In the genomic region with DNA sequence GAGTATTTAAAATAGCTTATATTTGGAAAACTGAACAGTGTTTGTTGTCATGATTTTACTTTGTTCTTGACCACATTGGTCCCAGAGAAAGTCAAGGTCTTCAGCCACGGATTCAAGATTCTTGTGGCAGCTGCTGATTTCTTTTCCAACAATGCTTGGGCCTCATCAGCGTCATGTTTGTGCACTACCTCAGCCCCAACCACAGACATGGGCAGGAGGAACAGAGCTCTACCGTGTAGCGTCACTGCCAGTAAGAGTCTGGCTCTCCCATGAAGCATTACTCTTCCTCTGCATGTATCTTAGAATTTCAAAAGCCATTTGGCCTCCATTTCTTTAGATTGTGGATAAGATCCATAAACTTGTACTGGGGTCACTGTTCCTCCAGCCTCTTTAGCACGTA, we compare ENCODE assay signal across 20 cellular contexts. TPM values are rescaled to one million over a fixed set of nuclear protein-coding genes. Genes with fewer than 3 reads are reported as not detected.
"Had no signal": no experiment of that assay in that cellular context is flagged by ENCODE, and none has a peak within 500 bp of the region (broad histone marks: within the 10 kb centered on the region; RNA-seq: fewer than 3 reads in every experiment).

No MANE protein-coding gene starts in this region.

RNA-seq across cellular contexts. Expression of gene PRDM7, which starts 23.1 kb away (rescaled TPM):
- total RNA-seq: activated CD4-positive, alpha-beta memory T cell treated with anti-CD3 and anti-CD28 coated beads, Interleukin-2, amount 10 ng/mL, durations not matched to agents 7 days and 5 days; activated CD4-positive, alpha-beta T cell treated with anti-CD3 and anti-CD28 coated beads for 36 hours; activated CD4-positive, alpha-beta T cell treated with anti-CD3 and anti-CD28 coated beads, Interleukin-2, amount 10 ng/mL, durations not matched to agents 7 days and 5 days; activated naive CD4-positive, alpha-beta T cell treated with anti-CD3 and anti-CD28 coated beads, Interleukin-2, amount 50 U/mL, for 72 hours; activated naive CD8-positive, alpha-beta T cell treated with anti-CD3 and anti-CD28 coated beads, Interleukin-2, amount 10 ng/mL, durations not matched to agents 7 days and 5 days; activated T-cell treated with anti-CD3 and anti-CD28 coated beads, Interleukin-2, amount 50 U/mL, for 72 hours; ascending aorta; breast epithelium; cardiac muscle cell; colonic mucosa; dermis microvascular lymphatic vessel endothelial cell; endothelial cell of umbilical vein; esophagus squamous epithelium; fibroblast of lung; fibroblast of villous mesenchyme; gastroesophageal sphincter; glomerular endothelial cell; T-cell; T-helper 2 cell treated with Interferon-gamma antibody and Interleukin-4, amounts not matched to agents 100 ng/mL and 5 ng/mL, for 36 hours had no signal
- polyA plus RNA-seq: cardiac muscle cell, endothelial cell of umbilical vein, esophagus, fibroblast of lung had no signal
